8 cellular contexts compared by ENCODE assay signal in the genomic region with DNA sequence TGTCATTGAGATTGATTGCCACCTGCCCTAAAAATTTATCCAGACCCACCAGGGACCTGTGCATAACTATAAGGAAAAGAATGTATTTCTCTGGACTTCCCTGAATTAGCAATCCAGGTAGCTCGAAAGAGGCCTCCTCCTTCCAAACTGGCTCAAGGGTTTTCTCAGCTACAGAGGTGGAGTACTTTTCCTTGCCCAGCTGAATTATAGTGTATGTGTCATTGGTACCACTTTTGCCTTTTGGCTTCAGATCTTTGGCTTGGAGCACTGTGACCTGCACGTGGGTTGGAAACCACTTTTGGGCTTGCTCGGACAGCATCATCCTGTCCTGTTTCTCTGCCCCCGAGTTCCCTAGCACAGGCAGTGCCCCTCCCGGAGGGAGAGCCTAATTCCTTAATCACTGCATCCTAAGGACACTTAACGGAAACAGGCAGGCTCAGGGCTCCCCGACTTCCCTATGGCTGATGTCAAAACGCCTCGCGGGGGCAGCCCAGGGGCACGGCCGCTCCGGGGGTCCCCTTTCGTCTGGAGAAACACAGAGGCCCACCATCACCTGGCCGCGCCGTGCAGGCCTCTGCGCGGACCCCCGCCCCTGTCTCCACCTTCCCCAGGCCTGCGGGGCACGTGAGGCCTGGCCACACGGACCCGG. TPM values are rescaled to one million over a fixed set of nuclear protein-coding genes. Genes with fewer than 3 reads are reported as not detected.
DNase-seq lines count a peak whose midpoint lies in the region; ATAC-seq, FAIRE-seq and TF ChIP-seq lines count a peak whose summit lies in the region.

No MANE protein-coding gene starts in this region.

- peak overlapping the region; percentile 93 for H3K4me2 ChIP-seq in BLaER1

- H3K4me1 Mint-ChIP-seq in activated naive CD8-positive, alpha-beta T cell treated with anti-CD3 and anti-CD28 coated beads, Interleukin-2, amount 50 U/mL, for 24 hours, result peaks cover 41% of the 10 kb centered on the region

- peaks cover 42% of the 10 kb centered on the region for H3K4me1 ChIP-seq in BLaER1
- peaks cover 31 to 46% (median 46%) of the 10 kb centered on the region in 3 donors for H3K4me1 ChIP-seq in pancreas

- FAIRE-seq in RCC 7860 (lab: Jason Lieb, UNC) (peak; percentile 22), pancreas (lab: Jason Lieb, UNC) (no peak)

- no peak for TF ChIP-seq CTCF in pancreas (IDR thresholded peaks at IDR 0.05)

- WGBS in pancreas, 2 donors, result 0% methylated on average over 22 to 24 of the region's 24 CpGs

- H3K9me3 Mint-ChIP-seq in activated naive CD8-positive, alpha-beta T cell treated with anti-CD3 and anti-CD28 coated beads, Interleukin-2, amount 50 U/mL, for 24 hours, result no peaks in the 10 kb centered on the region

- peak overlapping the region; percentile 90 for H3K4me3 Mint-ChIP-seq in activated naive CD8-positive, alpha-beta T cell treated with anti-CD3 and anti-CD28 coated beads, Interleukin-2, amount 50 U/mL, for 24 hours

- peak overlapping the region; percentile 86 for H3K27ac Mint-ChIP-seq in activated naive CD8-positive, alpha-beta T cell treated with anti-CD3 and anti-CD28 coated beads, Interleukin-2, amount 50 U/mL, for 24 hours

- no peaks in the 10 kb centered on the region for H3K27me3 Mint-ChIP-seq in activated naive CD8-positive, alpha-beta T cell treated with anti-CD3 and anti-CD28 coated beads, Interleukin-2, amount 50 U/mL, for 24 hours

- H3K9me3 ChIP-seq in BLaER1 (no peaks in the 10 kb centered on the region), pancreas (no peaks in the 10 kb centered on the region)

- peak overlapping the region; percentile 92 for H3K4me3 ChIP-seq in BLaER1
- peak overlapping the region; percentile 79 to 94 (median 82) for H3K4me3 ChIP-seq in pancreas

- H3K36me3 Mint-ChIP-seq in activated naive CD8-positive, alpha-beta T cell treated with anti-CD3 and anti-CD28 coated beads, Interleukin-2, amount 50 U/mL, for 24 hours (ENCODE audit: low read depth), result no peaks in the 10 kb centered on the region

- H3K27me3 ChIP-seq in BLaER1 (no peaks in the 10 kb centered on the region), pancreas (no peaks in the 10 kb centered on the region)

- intact Hi-C loops in cardiac septum (cut with DNase I) (loop anchor here (10.0 kb wide), 1 partner anchor 671 kb away; a partner anchor contains a TSS), pancreas (cut with DNase I) (no loop called here)

- peak; percentile 37 for DNase-seq in RCC 7860 (ENCODE audit: low spot score)
- DNase-seq in activated naive CD8-positive, alpha-beta T cell treated with anti-CD3 and anti-CD28 coated beads, Interleukin-2, amount 50 U/mL, for 24 hours, result peak; percentile 33
- peak; percentile 79 for DNase-seq in cardiac septum (ENCODE audit: low spot score)
- peak in 2 of 6 donors; percentile 44 to 78 for DNase-seq in pancreas
- no peak for DNase-seq in epidermal melanocyte (ENCODE audit: insufficient read length, low spot score)

- H3K36me3 ChIP-seq in BLaER1 (no peaks in the 10 kb centered on the region), pancreas (no peaks in the 10 kb centered on the region)

- H3K27ac ChIP-seq in BLaER1 (peak overlapping the region; percentile 88), pancreas (peak overlapping the region; percentile 72 to 93 (median 85))

- peaks cover 20% of the 10 kb centered on the region; the same call in 1 of the 2 replicates for H4K20me1 ChIP-seq in BLaER1

- ATAC-seq in GM19324 (IDR thresholded peaks at IDR 0.05; ENCODE audit: low FRiP score, unreplicated experiment) (peak; percentile 31), HG03439 (IDR thresholded peaks at IDR 0.05; ENCODE audit: unreplicated experiment) (peak; percentile 30), pancreas (peak; percentile 19 to 38 (median 20))
- ATAC-seq in activated naive CD8-positive, alpha-beta T cell treated with anti-CD3 and anti-CD28 coated beads, Interleukin-2, amount 50 U/mL, for 24 hours, result peak; percentile 22

- H3K9ac ChIP-seq in BLaER1, result peak overlapping the region; percentile 93

RNA-seq across cellular contexts. Expression of a gene that starts 0.8 kb away (rescaled TPM):
- total RNA-seq in cardiac septum (12.7 TPM), pancreas (10 to 100 TPM in 1 of 6 donors, 1 to 10 TPM in 5; 6.4 to 13.1 (median 7.0) TPM)
- 1 to 10 TPM; 1.4 to 4.0 TPM for polyA plus RNA-seq in pancreas
